ENCODE assay signal across 9 cellular contexts in genomic region chr15:70091649-70092461, GRCh38. TPM values are rescaled to one million over a fixed set of nuclear protein-coding genes. Genes with fewer than 3 reads are reported as not detected.
DNase-seq lines count a peak whose midpoint lies in the region; ATAC-seq and TF ChIP-seq lines count a peak whose summit lies in the region.
"Had no signal": no experiment of that assay in that cellular context is flagged by ENCODE, and none has a peak within 500 bp of the region (broad histone marks: within the 10 kb centered on the region; RNA-seq: fewer than 3 reads in every experiment).

No MANE protein-coding gene starts in this region.

- no peak overlapping the region for H2AFZ ChIP-seq in OCI-LY7 (ENCODE audit: low read length)

- H3K9me3 ChIP-seq in OCI-LY7 (ENCODE audit: low read length), result no peaks in the 10 kb centered on the region
- H3K9me3 ChIP-seq: adrenal gland had no signal

- H4K20me1 ChIP-seq in OCI-LY7 (ENCODE audit: insufficient read depth, low read length), result peaks cover 21% of the 10 kb centered on the region; the same call in 1 of the 2 replicates

- peaks cover 0 to 3% (median 0%) of the 10 kb centered on the region in 5 experiments for H3K9me3 Mint-ChIP-seq in brain
- H3K9me3 Mint-ChIP-seq in natural killer cell treated with Interleukin-12 subunit alpha and Interleukin-12 subunit beta and Interleukin-15 and Interleukin-18, amount 100 ng/mL, for 72 hours, result no peaks in the 10 kb centered on the region

- ATAC-seq in natural killer cell treated with Interleukin-12 subunit alpha and Interleukin-12 subunit beta and Interleukin-15 and Interleukin-18, amount 100 ng/mL, for 72 hours, result peak; percentile 76 to 77

- CTCF ChIA-PET in OCI-LY7 (lab: Charles Lee; ENCODE audit: unreplicated experiment), result no interaction called here

- peaks cover 59% of the 10 kb centered on the region for H3K36me3 Mint-ChIP-seq in brain
- peaks cover 31% of the 10 kb centered on the region for H3K36me3 Mint-ChIP-seq in natural killer cell treated with Interleukin-12 subunit alpha and Interleukin-12 subunit beta and Interleukin-15 and Interleukin-18, amount 100 ng/mL, for 72 hours

- intact Hi-C loops in OCI-LY7 (cut with micrococcal nuclease; ENCODE audit: unreplicated experiment), result loop anchor here (10.0 kb wide), 1 partner anchor 373 kb away; no protein-coding TSS in a partner anchor

- peaks cover 76% of the 10 kb centered on the region for H3K36me3 ChIP-seq in OCI-LY7 (ENCODE audit: insufficient read depth, low read length)

- no peak overlapping the region for H3K4me2 ChIP-seq in OCI-LY7 (ENCODE audit: low read length)

- POLR2A ChIA-PET in OCI-LY7 (lab: Charles Lee), result interaction anchor here (0.5 to 0.8 kb wide), 2 partner anchors 9 to 284 kb away, joined by 3 read pairs; no protein-coding TSS in a partner anchor

- H3K4me3 Mint-ChIP-seq in brain, result peak overlapping the region; percentile 91 to 100 (median 96)
- peak overlapping the region; percentile 99 for H3K4me3 Mint-ChIP-seq in natural killer cell treated with Interleukin-12 subunit alpha and Interleukin-12 subunit beta and Interleukin-15 and Interleukin-18, amount 100 ng/mL, for 72 hours

- H3K27ac Mint-ChIP-seq in brain, result peak overlapping the region; percentile 25 to 93 (median 67)
- H3K27ac Mint-ChIP-seq in natural killer cell treated with Interleukin-12 subunit alpha and Interleukin-12 subunit beta and Interleukin-15 and Interleukin-18, amount 100 ng/mL, for 72 hours, result peak overlapping the region; percentile 61 to 96

- H3K4me3 ChIP-seq in OCI-LY7 (ENCODE audit: low read depth, low read length, poor library complexity, severe bottlenecking), result no peak overlapping the region
- H3K4me3 ChIP-seq: adrenal gland had no signal

- BruUV-seq in OCI-LY7 (replicated peaks; lab: Mats Ljungman, UMichigan), result no TSS peak

- H3K27ac ChIP-seq in OCI-LY7 (ENCODE audit: low read depth, low read length, poor library complexity, severe bottlenecking), result no peak overlapping the region
- H3K27ac ChIP-seq: adrenal gland had no signal

- no peaks in the 10 kb centered on the region for H3K9me2 ChIP-seq in OCI-LY7 (ENCODE audit: insufficient read depth, low read length)

- DNase-seq in DMS53 treated with DMSO at 0.1 percent for 48 hours (lab: John Stamatoyannopoulos, UW; ENCODE audit: unreplicated experiment), result peak; percentile 59
- DNase-seq in NCI-H2227 treated with DMSO at 0.1 percent for 48 hours (lab: John Stamatoyannopoulos, UW), result peak; percentile 70
- no peak for DNase-seq in natural killer cell treated with Interleukin-12 subunit alpha and Interleukin-12 subunit beta and Interleukin-15 and Interleukin-18, amount 100 ng/mL, for 72 hours (ENCODE audit: low spot score)
- DNase-seq in OCI-LY7 (ENCODE audit: low spot score), result no peak
- DNase-seq in iPS-NIHi7 (ENCODE audit: extremely low spot score), result no peak
- DNase-seq in NCI-H128 (lab: John Stamatoyannopoulos, UW; ENCODE audit: unreplicated experiment), result no peak
- DNase-seq in SW 1271 (lab: John Stamatoyannopoulos, UW), result no peak

- peaks cover 31% of the 10 kb centered on the region for H3K4me1 ChIP-seq in OCI-LY7 (ENCODE audit: insufficient read depth, low read length, poor library complexity, severe bottlenecking)

- H3K79me2 ChIP-seq in OCI-LY7 (ENCODE audit: insufficient read depth, low read depth, low read length), result peaks cover 26% of the 10 kb centered on the region; the same call in 1 of the 2 replicates

- peaks cover 13% of the 10 kb centered on the region for H3K27me3 Mint-ChIP-seq in brain
- peaks cover 0 to 18% of the 10 kb centered on the region in 2 donors for H3K27me3 Mint-ChIP-seq in natural killer cell treated with Interleukin-12 subunit alpha and Interleukin-12 subunit beta and Interleukin-15 and Interleukin-18, amount 100 ng/mL, for 72 hours

- no peak for TF ChIP-seq CTCF in brain (conservative IDR thresholded peaks at IDR 0.05)
- no peak for TF ChIP-seq CTCF in OCI-LY7 (conservative IDR thresholded peaks at IDR 0.05; ENCODE audit: low read length)

- peaks cover 84% of the 10 kb centered on the region for H3K4me1 Mint-ChIP-seq in brain
- H3K4me1 Mint-ChIP-seq in natural killer cell treated with Interleukin-12 subunit alpha and Interleukin-12 subunit beta and Interleukin-15 and Interleukin-18, amount 100 ng/mL, for 72 hours (ENCODE audit: low read depth in 2 of 2), result peaks cover 62 to 80% of the 10 kb centered on the region in 2 donors

RNA-seq across cellular contexts. Expression of gene TLE3, which starts 5.9 kb away (rescaled TPM):
- polyA plus RNA-seq in brain (ENCODE audit: insufficient read depth, low read depth, low replicate concordance), result 15.7 TPM
- 100 to 1,000 TPM in 1 of 2 donors, 10 to 100 TPM in 1; 57.6 to 128 TPM for total RNA-seq in natural killer cell treated with Interleukin-12 subunit alpha and Interleukin-12 subunit beta and Interleukin-15 and Interleukin-18, amount 100 ng/mL, for 72 hours
- 19.7 and 37.9 TPM in 2 replicates for total RNA-seq in OCI-LY7 (2014; rRNA removed; shearing (Covaris generic))
- 31.9 and 35.7 TPM in 2 replicates for total RNA-seq in OCI-LY7 (2022)

Comparison
In these comparisons a context has a peak if more than half of its experiments do, and no peak if none do; other contexts are left out.
1. DNase-seq: peak in DMS53 treated with DMSO at 0.1 percent for 48 hours (single experiment) and NCI-H2227 treated with DMSO at 0.1 percent for 48 hours (single experiment); none in natural killer cell treated with Interleukin-12 subunit alpha and Interleukin-12 subunit beta and Interleukin-15 and Interleukin-18, amount 100 ng/mL, for 72 hours (single experiment), OCI-LY7 (single experiment), iPS-NIHi7 (single experiment), NCI-H128 (single experiment) and SW 1271 (0 of 2).